In genomic region chr3:159075302-159075701, GRCh38 we compare ENCODE assay signal across 39 cellular contexts. TPM values are rescaled to one million over a fixed set of nuclear protein-coding genes. Genes with fewer than 3 reads are reported as not detected.
"Had no signal": no experiment of that assay in that cellular context is flagged by ENCODE, and none has a peak within 500 bp of the region (broad histone marks: within the 10 kb centered on the region; RNA-seq: fewer than 3 reads in every experiment).

No MANE protein-coding gene starts in this region.

- H3K27me3 Mint-ChIP-seq: activated B cell treated with CpG ODN at 0.5 μM for 24 hours; activated CD4-positive, alpha-beta memory T cell treated with anti-CD3 and anti-CD28 coated beads, Interleukin-2, amount 10 ng/mL, durations not matched to agents 7 days and 5 days; activated CD4-positive, alpha-beta T cell treated with anti-CD3 and anti-CD28 coated beads, Interleukin-2, amount 10 ng/mL, durations not matched to agents 24 days and 14 days; activated naive CD4-positive, alpha-beta T cell treated with anti-CD3 and anti-CD28 coated beads, Interleukin-2, amount 10 ng/mL, durations not matched to agents 7 days and 5 days; activated naive CD4-positive, alpha-beta T cell treated with anti-CD3 and anti-CD28 coated beads, Interleukin-2, amount 50 U/mL, for 24 hours; activated naive CD8-positive, alpha-beta T cell; activated naive CD8-positive, alpha-beta T cell treated with anti-CD3 and anti-CD28 coated beads, Interleukin-2, amount 10 ng/mL, durations not matched to agents 7 days and 5 days; activated T-cell treated with anti-CD3 and anti-CD28 coated beads, Interleukin-2, amount 50 U/mL, for 24 hours; brain; central memory CD8-positive, alpha-beta T cell had no signal

- H3K4me3 Mint-ChIP-seq: activated B cell treated with CpG ODN at 0.5 μM for 24 hours; activated CD4-positive, alpha-beta memory T cell treated with anti-CD3 and anti-CD28 coated beads, Interleukin-2, amount 10 ng/mL, durations not matched to agents 7 days and 5 days; activated CD4-positive, alpha-beta T cell treated with anti-CD3 and anti-CD28 coated beads, Interleukin-2, amount 10 ng/mL, durations not matched to agents 24 days and 14 days; activated CD8-positive, alpha-beta memory T cell treated with anti-CD3 and anti-CD28 coated beads, Interleukin-2, amount 10 ng/mL, durations not matched to agents 7 days and 5 days; activated CD8-positive, alpha-beta T cell treated with anti-CD3 and anti-CD28 coated beads, Interleukin-2, amount 10 ng/mL, durations not matched to agents 7 days and 5 days; activated naive CD4-positive, alpha-beta T cell treated with anti-CD3 and anti-CD28 coated beads, Interleukin-2, amount 10 ng/mL, durations not matched to agents 7 days and 5 days; activated naive CD4-positive, alpha-beta T cell treated with anti-CD3 and anti-CD28 coated beads, Interleukin-2, amount 50 U/mL, for 24 hours; activated naive CD8-positive, alpha-beta T cell; activated naive CD8-positive, alpha-beta T cell treated with anti-CD3 and anti-CD28 coated beads, Interleukin-2, amount 10 ng/mL, durations not matched to agents 7 days and 5 days; activated naive CD8-positive, alpha-beta T cell treated with anti-CD3 and anti-CD28 coated beads, Interleukin-2, amount 50 U/mL, for 24 hours; activated T-cell treated with anti-CD3 and anti-CD28 coated beads, Interleukin-2, amount 50 U/mL, for 24 hours; brain; central memory CD8-positive, alpha-beta T cell; T-helper 1 cell treated with Interleukin-12 subunit alpha and Interleukin-12 subunit beta and Interleukin-4 antibody, amounts not matched to agents 30 μg/mL and 1 μg/mL, for 36 hours; T-helper 2 cell treated with Interferon-gamma antibody and Interleukin-4, amounts not matched to agents 5 μg/mL and 100 μg/mL, for 36 hours had no signal

- H3K4me1 Mint-ChIP-seq: activated B cell treated with CpG ODN at 0.5 μM for 24 hours; activated CD4-positive, alpha-beta memory T cell treated with anti-CD3 and anti-CD28 coated beads, Interleukin-2, amount 10 ng/mL, durations not matched to agents 7 days and 5 days; activated CD4-positive, alpha-beta T cell treated with anti-CD3 and anti-CD28 coated beads, Interleukin-2, amount 10 ng/mL, durations not matched to agents 24 days and 14 days; activated CD8-positive, alpha-beta memory T cell treated with anti-CD3 and anti-CD28 coated beads, Interleukin-2, amount 10 ng/mL, durations not matched to agents 7 days and 5 days; activated naive CD4-positive, alpha-beta T cell treated with anti-CD3 and anti-CD28 coated beads, Interleukin-2, amount 10 ng/mL, durations not matched to agents 7 days and 5 days; activated naive CD4-positive, alpha-beta T cell treated with anti-CD3 and anti-CD28 coated beads, Interleukin-2, amount 50 U/mL, for 24 hours; activated naive CD8-positive, alpha-beta T cell treated with anti-CD3 and anti-CD28 coated beads, Interleukin-2, amount 10 ng/mL, durations not matched to agents 7 days and 5 days; activated naive CD8-positive, alpha-beta T cell treated with anti-CD3 and anti-CD28 coated beads, Interleukin-2, amount 50 U/mL, for 24 hours; brain; central memory CD8-positive, alpha-beta T cell had no signal

- H3K27ac ChIP-seq: ascending aorta, cardiac muscle cell, VCaP had no signal

- FAIRE-seq: bronchial epithelial cell, TTC549 had no signal

- DNase-seq: activated B cell treated with CpG ODN at 0.5 μM for 24 hours; activated CD4-positive, alpha-beta memory T cell treated with anti-CD3 and anti-CD28 coated beads, Interleukin-2, amount 10 ng/mL, durations not matched to agents 7 days and 5 days; activated CD4-positive, alpha-beta T cell treated with anti-CD3 and anti-CD28 coated beads for 4 hours; activated CD4-positive, alpha-beta T cell treated with anti-CD3 and anti-CD28 coated beads, Interleukin-2, amount 10 ng/mL, durations not matched to agents 24 days and 14 days; activated CD4-positive, alpha-beta T cell treated with anti-CD3 and anti-CD28 coated beads, Interleukin-2, amount 50 U/mL, for 1 hour; activated CD4-positive, alpha-beta T cell treated with anti-CD3 and anti-CD28 coated beads, Interleukin-2, amount 50 U/mL, for 4 hours; activated CD4-positive, CD25-positive, alpha-beta regulatory T cell treated with anti-CD3 and anti-CD28 coated beads, Interleukin-2, amount 50 U/mL, for 72 hours; activated CD8-positive, alpha-beta memory T cell treated with anti-CD3 and anti-CD28 coated beads for 24 hours; activated CD8-positive, alpha-beta memory T cell treated with anti-CD3 and anti-CD28 coated beads, Interleukin-2, amount 10 ng/mL, durations not matched to agents 7 days and 5 days; activated CD8-positive, alpha-beta memory T cell treated with anti-CD3 and anti-CD28 coated beads, Interleukin-2, amount 50 U/mL, for 48 hours; activated CD8-positive, alpha-beta T cell treated with anti-CD3 and anti-CD28 coated beads, Interleukin-2, amount 10 ng/mL, durations not matched to agents 7 days and 5 days; activated effector memory CD4-positive, alpha-beta T cell treated with Interleukin-2 at 50 U/mL for 16 hours; activated gamma-delta T cell; activated naive CD4-positive, alpha-beta T cell treated with anti-CD3 and anti-CD28 coated beads, Interleukin-2, amount 10 ng/mL, durations not matched to agents 7 days and 5 days; activated naive CD4-positive, alpha-beta T cell treated with Interleukin-2 at 50 U/mL for 16 hours; activated naive CD8-positive, alpha-beta T cell treated with anti-CD3 and anti-CD28 coated beads, Interleukin-2, amount 10 ng/mL, durations not matched to agents 7 days and 5 days; activated naive CD8-positive, alpha-beta T cell treated with anti-CD3 and anti-CD28 coated beads, Interleukin-2, amount 50 U/mL, for 24 hours; activated T-cell treated with anti-CD3 and anti-CD28 coated beads, Interleukin-2, amount 50 U/mL, for 24 hours; activated T-cell treated with anti-CD3 and anti-CD28 coated beads, Interleukin-2, amount 50 U/mL, for 48 hours; amygdala; anterior cingulate cortex; caudate nucleus; cerebellar nuclear complex; T-helper 2 cell; T-helper 9 cell had no signal

- H3K36me3 ChIP-seq: ascending aorta, cardiac muscle cell had no signal

- H3K36me3 Mint-ChIP-seq: activated CD8-positive, alpha-beta memory T cell treated with anti-CD3 and anti-CD28 coated beads, Interleukin-2, amount 10 ng/mL, durations not matched to agents 7 days and 5 days; activated naive CD4-positive, alpha-beta T cell treated with anti-CD3 and anti-CD28 coated beads, Interleukin-2, amount 10 ng/mL, durations not matched to agents 7 days and 5 days; activated naive CD4-positive, alpha-beta T cell treated with anti-CD3 and anti-CD28 coated beads, Interleukin-2, amount 50 U/mL, for 24 hours; activated naive CD8-positive, alpha-beta T cell; activated naive CD8-positive, alpha-beta T cell treated with anti-CD3 and anti-CD28 coated beads, Interleukin-2, amount 10 ng/mL, durations not matched to agents 7 days and 5 days; brain had no signal

- H3K4me3 ChIP-seq: ascending aorta, cardiac muscle cell had no signal

- ATAC-seq: activated CD8-positive, alpha-beta memory T cell treated with anti-CD3 and anti-CD28 coated beads, Interleukin-2, amount 10 ng/mL, durations not matched to agents 7 days and 5 days; activated CD8-positive, alpha-beta T cell treated with anti-CD3 and anti-CD28 coated beads, Interleukin-2, amount 10 ng/mL, durations not matched to agents 7 days and 5 days; activated naive CD8-positive, alpha-beta T cell treated with anti-CD3 and anti-CD28 coated beads, Interleukin-2, amount 50 U/mL, for 24 hours had no signal

- H3K9me3 Mint-ChIP-seq: activated B cell treated with CpG ODN at 0.5 μM for 24 hours; activated CD4-positive, alpha-beta memory T cell treated with anti-CD3 and anti-CD28 coated beads, Interleukin-2, amount 10 ng/mL, durations not matched to agents 7 days and 5 days; activated CD4-positive, alpha-beta T cell treated with anti-CD3 and anti-CD28 coated beads, Interleukin-2, amount 10 ng/mL, durations not matched to agents 24 days and 14 days; activated naive CD4-positive, alpha-beta T cell treated with anti-CD3 and anti-CD28 coated beads, Interleukin-2, amount 10 ng/mL, durations not matched to agents 7 days and 5 days; activated naive CD4-positive, alpha-beta T cell treated with anti-CD3 and anti-CD28 coated beads, Interleukin-2, amount 50 U/mL, for 24 hours; activated naive CD8-positive, alpha-beta T cell treated with anti-CD3 and anti-CD28 coated beads, Interleukin-2, amount 10 ng/mL, durations not matched to agents 7 days and 5 days; activated naive CD8-positive, alpha-beta T cell treated with anti-CD3 and anti-CD28 coated beads, Interleukin-2, amount 50 U/mL, for 24 hours; activated T-cell treated with anti-CD3 and anti-CD28 coated beads, Interleukin-2, amount 50 U/mL, for 24 hours; activated T-helper 2 cell treated with anti-CD3 and anti-CD28 coated beads, Interferon-gamma antibody, Interleukin-2, Interleukin-4, amounts not matched to agents 10 μg/mL and 5 μg/mL and 100 μg/mL, durations not matched to agents 14 hours and 24 hours and 36 hours; brain; central memory CD8-positive, alpha-beta T cell; T-helper 1 cell treated with Interleukin-12 subunit alpha and Interleukin-12 subunit beta and Interleukin-4 antibody, amounts not matched to agents 30 μg/mL and 1 μg/mL, for 36 hours; T-helper 2 cell treated with Interferon-gamma antibody and Interleukin-4, amounts not matched to agents 5 μg/mL and 100 μg/mL, for 36 hours had no signal

- H3K27ac Mint-ChIP-seq: activated B cell treated with CpG ODN at 0.5 μM for 24 hours; activated CD4-positive, alpha-beta memory T cell treated with anti-CD3 and anti-CD28 coated beads, Interleukin-2, amount 10 ng/mL, durations not matched to agents 7 days and 5 days; activated CD4-positive, alpha-beta T cell treated with anti-CD3 and anti-CD28 coated beads, Interleukin-2, amount 10 ng/mL, durations not matched to agents 24 days and 14 days; activated CD8-positive, alpha-beta memory T cell treated with anti-CD3 and anti-CD28 coated beads, Interleukin-2, amount 10 ng/mL, durations not matched to agents 7 days and 5 days; activated CD8-positive, alpha-beta T cell treated with anti-CD3 and anti-CD28 coated beads, Interleukin-2, amount 10 ng/mL, durations not matched to agents 7 days and 5 days; activated naive CD4-positive, alpha-beta T cell treated with anti-CD3 and anti-CD28 coated beads, Interleukin-2, amount 10 ng/mL, durations not matched to agents 7 days and 5 days; activated naive CD4-positive, alpha-beta T cell treated with anti-CD3 and anti-CD28 coated beads, Interleukin-2, amount 50 U/mL, for 24 hours; activated naive CD8-positive, alpha-beta T cell; activated naive CD8-positive, alpha-beta T cell treated with anti-CD3 and anti-CD28 coated beads, Interleukin-2, amount 10 ng/mL, durations not matched to agents 7 days and 5 days; activated naive CD8-positive, alpha-beta T cell treated with anti-CD3 and anti-CD28 coated beads, Interleukin-2, amount 50 U/mL, for 24 hours; activated T-cell treated with anti-CD3 and anti-CD28 coated beads, Interleukin-2, amount 50 U/mL, for 24 hours; activated T-helper 2 cell treated with anti-CD3 and anti-CD28 coated beads, Interferon-gamma antibody, Interleukin-2, Interleukin-4, amounts not matched to agents 10 μg/mL and 5 μg/mL and 100 μg/mL, durations not matched to agents 14 hours and 24 hours and 36 hours; brain; T-helper 1 cell treated with Interleukin-12 subunit alpha and Interleukin-12 subunit beta and Interleukin-4 antibody, amounts not matched to agents 30 μg/mL and 1 μg/mL, for 36 hours; T-helper 2 cell treated with Interferon-gamma antibody and Interleukin-4, amounts not matched to agents 5 μg/mL and 100 μg/mL, for 36 hours had no signal

- H3K27me3 ChIP-seq: ascending aorta, cardiac muscle cell had no signal

- H3K4me1 ChIP-seq: ascending aorta had no signal

- H3K9me3 ChIP-seq: ascending aorta had no signal

RNA-seq across cellular contexts. Expression of gene IQCJ, which starts 6.2 kb away (rescaled TPM):
- total RNA-seq: activated B cell treated with CpG ODN at 0.5 μM for 24 hours; activated CD4-positive, alpha-beta memory T cell treated with anti-CD3 and anti-CD28 coated beads, Interleukin-2, amount 10 ng/mL, durations not matched to agents 7 days and 5 days; activated CD4-positive, alpha-beta T cell treated with anti-CD3 and anti-CD28 coated beads, Interleukin-2, amount 10 ng/mL, durations not matched to agents 24 days and 14 days; activated CD8-positive, alpha-beta memory T cell treated with anti-CD3 and anti-CD28 coated beads, Interleukin-2, amount 10 ng/mL, durations not matched to agents 7 days and 5 days; activated CD8-positive, alpha-beta T cell treated with anti-CD3 and anti-CD28 coated beads, Interleukin-2, amount 10 ng/mL, durations not matched to agents 7 days and 5 days; activated naive CD8-positive, alpha-beta T cell treated with anti-CD3 and anti-CD28 coated beads, Interleukin-2, amount 10 ng/mL, durations not matched to agents 7 days and 5 days; activated T-helper 2 cell treated with anti-CD3 and anti-CD28 coated beads, Interferon-gamma antibody, Interleukin-2, Interleukin-4, amounts not matched to agents 10 μg/mL and 5 μg/mL and 100 μg/mL, durations not matched to agents 14 hours and 24 hours and 36 hours; ascending aorta; bronchial epithelial cell; chondrocyte had no signal
- polyA plus RNA-seq: adipose tissue had no signal
